ENCODE assay signal across 13 cellular contexts in genomic region chr1:24108334-24109165, GRCh38. TPM values are rescaled to one million over a fixed set of nuclear protein-coding genes. Genes with fewer than 3 reads are reported as not detected.
A peak's percentile ranks its signal among the peaks of the same experiment; 100 is the strongest.
DNase-seq lines count a peak whose midpoint lies in the region; ATAC-seq, FAIRE-seq and TF ChIP-seq lines count a peak whose summit lies in the region.
"Had no signal": no experiment of that assay in that cellular context is flagged by ENCODE, and none has a peak within 500 bp of the region (broad histone marks: within the 10 kb centered on the region; RNA-seq: fewer than 3 reads in every experiment).

No MANE protein-coding gene starts in this region.

- CTCF ChIA-PET in AG04449 (lab: Yijun Ruan, JAX) (no interaction called here), HEK293 (lab: Yijun Ruan, JAX) (interaction anchor here (0.5 to 0.6 kb wide), 2 partner anchors 89 to 129 kb away, joined by 3 to 5 read pairs; no protein-coding TSS in a partner anchor), K562 (lab: Yijun Ruan, JAX; ENCODE audit: low intra/inter-chr PET ratio) (no interaction called here)

- 13% methylated on average over 20 of the region's 22 CpGs for WGBS in K562 (ENCODE audit: insufficient coverage, low coverage, missing lambda C conversion rate)

- in situ Hi-C loops in K562 (cut with MboI), result no loop called here

- peaks cover 40 to 71% of the 10 kb centered on the region in 2 experiments for H3K27me3 ChIP-seq in K562 (ENCODE audit: control insufficient read depth in 2 of 2, insufficient read depth in 2 of 2, low read length in 2 of 2)

- H3K9me3 ChIP-seq in HEK293 (ENCODE audit: control insufficient read depth, insufficient read depth, low read depth, low read length), result no peaks in the 10 kb centered on the region
- H3K9me3 ChIP-seq in K562 (replicated peaks; ENCODE audit: control insufficient read depth, insufficient read depth, low read depth, low read length), result no peaks in the 10 kb centered on the region

- H3K9me1 ChIP-seq in K562 (ENCODE audit: control insufficient read depth, insufficient read depth, low read length), result no peaks in the 10 kb centered on the region

- no peak for TF ChIP-seq POLR2A in K562 (conservative IDR thresholded peaks at IDR 0.05)

- intact Hi-C loops in K562 (cut with micrococcal nuclease), result no loop called here

- H3K27ac ChIP-seq in HEK293 (ENCODE audit: extremely low read depth, low read depth, low read length), result no peak overlapping the region
- no peak overlapping the region for H3K27ac ChIP-seq in K562 (ENCODE audit: extremely low read depth, low read depth, low read length)

- POLR2A ChIA-PET in AG04449 (lab: Yijun Ruan, JAX) (interaction anchor here (1.3 kb wide), 1 partner anchor 9 kb away, joined by 5 read pairs; no protein-coding TSS in a partner anchor), HEK293 (lab: Yijun Ruan, JAX) (no interaction called here), K562 (lab: Yijun Ruan, JAX) (interaction anchor here (0.6 kb wide), 1 partner anchor 130 kb away, joined by 3 read pairs; no protein-coding TSS in a partner anchor)

- no peak for FAIRE-seq in K562 (lab: Jason Lieb, UNC)
- FAIRE-seq: frontal cortex, G401.6 had no signal

- H3K4me2 ChIP-seq in K562 (ENCODE audit: insufficient read depth, low read length), result no peak overlapping the region

- BruUV-seq in K562 (replicated peaks; lab: Mats Ljungman, UMichigan), result no TSS peak

- no peak for TF ChIP-seq RAD21 in K562 (CRISPR knock-in tag; conservative IDR thresholded peaks at IDR 0.05 in 1 of 2, IDR thresholded peaks at IDR 0.05 in 1 of 2)

- no peaks in the 10 kb centered on the region for H3K79me2 ChIP-seq in K562 (ENCODE audit: control insufficient read depth, insufficient read depth, low read length)

- peak overlapping the region in 1 of 2 experiments; percentile 61; a peak in 1 of 4 replicates for H3K9ac ChIP-seq in K562 (ENCODE audit: insufficient read depth in 1 of 2, low read depth in 2 of 2, low read length in 2 of 2)

- H3K4me1 ChIP-seq in HEK293 (ENCODE audit: control insufficient read depth, insufficient read depth, low read length) (0 out of 2 replicates have a peak, but pooled peaks cover 2% of the 10 kb centered on the region), K562 (replicated peaks in 1 of 2; ENCODE audit: control insufficient read depth in 2 of 2, insufficient read depth in 2 of 2, low read length in 2 of 2) (peaks cover 0 to 29% of the 10 kb centered on the region in 2 experiments; a peak in 3 of 5 replicates)

- H2AFZ ChIP-seq in K562 (ENCODE audit: low read depth, low read length), result no peak overlapping the region

- DNase-seq in AG04449 (ENCODE audit: low read depth, low spot score), result peak; percentile 37
- peak; percentile 28 to 49 (median 34) for DNase-seq in K562 (ENCODE audit: extremely low read depth in 1 of 4, low spot score in 3 of 4)
- peak; percentile 96 for DNase-seq in kidney tubule cell (ENCODE audit: low spot score)
- DNase-seq in CD1c-positive myeloid dendritic cell (ENCODE audit: extremely low spot score), result no peak
- no peak for DNase-seq in activated CD8-positive, alpha-beta memory T cell treated with anti-CD3 and anti-CD28 coated beads, Interleukin-2, amount 50 U/mL, for 48 hours
- no peak for DNase-seq in activated CD4-positive, CD25-positive, alpha-beta regulatory T cell treated with anti-CD3 and anti-CD28 coated beads, Interleukin-2, amount 50 U/mL, for 72 hours
- no peak for DNase-seq in NCI-H510A treated with DMSO at 0.1 percent for 48 hours (lab: John Stamatoyannopoulos, UW)
- DNase-seq: retina had no signal

- H3K36me3 ChIP-seq in HEK293 (ENCODE audit: control insufficient read depth in 2 of 2, insufficient read depth in 1 of 2, low read length in 2 of 2), result no peaks in the 10 kb centered on the region
- H3K36me3 ChIP-seq in K562 (ENCODE audit: control insufficient read depth, insufficient read depth, low read length), result no peaks in the 10 kb centered on the region

- H4K20me1 ChIP-seq in K562 (replicated peaks; ENCODE audit: control insufficient read depth, insufficient read depth, low read length), result peaks cover 10% of the 10 kb centered on the region

- no peak for TF ChIP-seq CTCF in AG04449 (IDR thresholded peaks at IDR 0.05; ENCODE audit: insufficient read depth, low read length, missing control alignments)
- no peak for TF ChIP-seq CTCF in HEK293 (tag by site-specific recombination; IDR thresholded peaks at IDR 0.05)
- no peak for TF ChIP-seq CTCF in K562 (IDR thresholded peaks at IDR 0.05 in 2 of 3, conservative IDR thresholded peaks at IDR 0.05 in 1 of 3; ENCODE audit: insufficient read depth in 2 of 3, low read depth in 1 of 3, low read length in 3 of 3)

- ATAC-seq in K562, result peak; percentile 9; the same call in 1 of the 3 replicates

- H3K4me3 ChIP-seq in AG04449 (ENCODE audit: low read depth, low read length) (no peak overlapping the region), HEK293 (ENCODE audit: low read depth, low read length) (no peak overlapping the region), K562 (no peak overlapping the region)

- TF ChIP-seq EP300 in K562 (IDR thresholded peaks at IDR 0.05; ENCODE audit: low read length), result no peak

TF ChIP-seq in HEK293, 187 proteins besides CTCF, POLR2A, EP300 and RAD21:
- TF ChIP-seq ZNF341 (tag by site-specific recombination; IDR thresholded peaks at IDR 0.05; ENCODE audit: low read depth), result 0 out of 2 replicates have a peak, but pooled peaks have one; percentile 30
- TF ChIP-seq RBAK (tag by site-specific recombination; IDR thresholded peaks at IDR 0.05), result no peak
- TF ChIP-seq ZNF623 (tag by site-specific recombination; IDR thresholded peaks at IDR 0.05), result peak; percentile 66

TF ChIP-seq in K562, 482 proteins besides CTCF, POLR2A, EP300 and RAD21 (continues in another document):
- TF ChIP-seq STAG1 (CRISPR knock-in tag; IDR thresholded peaks at IDR 0.05; ENCODE audit: borderline replicate concordance) (0 out of 2 replicates have a peak, but pooled peaks have one; percentile 30), NRF1 (conservative IDR thresholded peaks at IDR 0.05 in 1 of 2, IDR thresholded peaks at IDR 0.05 in 1 of 2) (peak; percentile 73 to 78), POU5F1 (IDR thresholded peaks at IDR 0.05; ENCODE audit: borderline replicate concordance, low read depth, low read length, partially characterized antibody) (no peak), CBFB (CRISPR knock-in tag; IDR thresholded peaks at IDR 0.05) (0 out of 2 replicates have a peak, but pooled peaks have one; percentile 21), MEIS2 (IDR thresholded peaks at IDR 0.05; ENCODE audit: partially characterized antibody) (peak; percentile 20), GATA2 (CRISPR knock-in tag; IDR thresholded peaks at IDR 0.05) (peak; percentile 71), MAX (CRISPR knock-in tag; IDR thresholded peaks at IDR 0.05) (0 out of 2 replicates have a peak, but pooled peaks have one; percentile 27), KDM2B (CRISPR knock-in tag; IDR thresholded peaks at IDR 0.05) (no peak), FOSL1 (tag; conservative IDR thresholded peaks at IDR 0.05) (peak; percentile 78)

RNA-seq across cellular contexts. Expression of gene MYOM3, which starts 3.4 kb away (rescaled TPM):
- 0.09 TPM in 1 of 2 replicates, not detected in the other for total RNA-seq in K562 (2011; cell fraction: chromatin; rRNA removed; ENCODE audit: low replicate concordance)
- not detected in 2 replicates for total RNA-seq in K562 (2011; cell fraction: nucleolus; rRNA removed)
- total RNA-seq in K562 (2011; cell fraction: nucleoplasm; rRNA removed), result not detected in 2 replicates
- not detected in 2 replicates for total RNA-seq in K562 (2014; rRNA removed)
- total RNA-seq in K562 (2014; rRNA removed; fragmentation: Illumina TruSeq; extraction: Trizol), result not detected in 2 replicates
- not detected in 2 replicates for total RNA-seq in K562 (2015; rRNA removed; fragmentation: Illumina TruSeq; extraction: Trizol)
- total RNA-seq in K562 (2021), result not detected in 2 replicates
- 0.01 TPM in 1 of 2 replicates, not detected in the other for polyA plus RNA-seq in K562 (2011; rRNA removed)
- polyA plus RNA-seq in K562 (2011; cell fraction: cytosol; rRNA removed), result not detected in 2 replicates
- polyA plus RNA-seq in K562 (2011; cell fraction: nucleus; rRNA removed), result 0.03 and 0.06 TPM in 2 replicates
- polyA plus RNA-seq in K562 (2012), result 0.06 TPM in 1 of 2 replicates, not detected in the other
- not detected in 2 replicates for polyA plus RNA-seq in K562 (2014; fragmentation: Illumina TruSeq; extraction: Trizol)
- polyA plus RNA-seq in K562 (2014; fragmentation: Nextera tagmentation; extraction: Ambion mirVana), result not detected
- polyA plus RNA-seq in K562 (2014; rRNA removed), result not detected in 2 replicates
- 0.11 TPM in 1 of 2 replicates, not detected in the other for polyA minus RNA-seq in K562 (2011; rRNA and poly(A)+ RNA removed)
- not detected in 2 replicates for polyA minus RNA-seq in K562 (2011; cell fraction: cytosol; rRNA and poly(A)+ RNA removed)
- polyA minus RNA-seq in K562 (2011; cell fraction: nucleus; rRNA and poly(A)+ RNA removed), result not detected in 2 replicates
- total RNA-seq: frontal cortex, OCI-LY7 had no signal
- polyA plus RNA-seq: IgD-negative memory B cell had no signal

RNA-seq across cellular contexts. Expression of gene IL22RA1, which starts 34.4 kb away (rescaled TPM):
- not detected in 2 replicates for total RNA-seq in K562 (2011; cell fraction: chromatin; rRNA removed; ENCODE audit: low replicate concordance)
- total RNA-seq in K562 (2011; cell fraction: nucleolus; rRNA removed), result not detected in 2 replicates
- total RNA-seq in K562 (2011; cell fraction: nucleoplasm; rRNA removed), result not detected in 2 replicates
- total RNA-seq in K562 (2014; rRNA removed) (not detected in 2 replicates), K562 (2014; rRNA removed; fragmentation: Illumina TruSeq; extraction: Trizol) (not detected in 2 replicates), K562 (2015; rRNA removed; fragmentation: Illumina TruSeq; extraction: Trizol) (not detected in 2 replicates), K562 (2021) (0.11 TPM in 1 of 2 replicates, not detected in the other)
- polyA plus RNA-seq in K562 (2011; rRNA removed) (not detected in 2 replicates), K562 (2014; fragmentation: Illumina TruSeq; extraction: Trizol) (not detected in 2 replicates), K562 (2014; fragmentation: Nextera tagmentation; extraction: Ambion mirVana) (not detected), K562 (2014; rRNA removed) (not detected in 2 replicates)
- not detected in 2 replicates for polyA plus RNA-seq in K562 (2011; cell fraction: cytosol; rRNA removed)
- not detected in 2 replicates for polyA plus RNA-seq in K562 (2011; cell fraction: nucleus; rRNA removed)
- not detected in 2 replicates for polyA plus RNA-seq in K562 (2012)
- not detected in 2 replicates for polyA minus RNA-seq in K562 (2011; rRNA and poly(A)+ RNA removed)
- not detected in 2 replicates for polyA minus RNA-seq in K562 (2011; cell fraction: cytosol; rRNA and poly(A)+ RNA removed)
- not detected in 2 replicates for polyA minus RNA-seq in K562 (2011; cell fraction: nucleus; rRNA and poly(A)+ RNA removed)
- total RNA-seq: frontal cortex, OCI-LY7 had no signal
- polyA plus RNA-seq: IgD-negative memory B cell had no signal

Comparison
In these comparisons a context has a peak if more than half of its experiments do, and no peak if none do; other contexts are left out.
1. DNase-seq: peak in AG04449 (single experiment), K562 (4 of 4) and kidney tubule cell (single experiment); none in CD1c-positive myeloid dendritic cell (single experiment), activated CD8-positive, alpha-beta memory T cell treated with anti-CD3 and anti-CD28 coated beads, Interleukin-2, amount 50 U/mL, for 48 hours (single experiment), activated CD4-positive, CD25-positive, alpha-beta regulatory T cell treated with anti-CD3 and anti-CD28 coated beads, Interleukin-2, amount 50 U/mL, for 72 hours (single experiment) and NCI-H510A treated with DMSO at 0.1 percent for 48 hours (single experiment).